ENCODE assay signal across 1 cellular context in the genomic region with DNA sequence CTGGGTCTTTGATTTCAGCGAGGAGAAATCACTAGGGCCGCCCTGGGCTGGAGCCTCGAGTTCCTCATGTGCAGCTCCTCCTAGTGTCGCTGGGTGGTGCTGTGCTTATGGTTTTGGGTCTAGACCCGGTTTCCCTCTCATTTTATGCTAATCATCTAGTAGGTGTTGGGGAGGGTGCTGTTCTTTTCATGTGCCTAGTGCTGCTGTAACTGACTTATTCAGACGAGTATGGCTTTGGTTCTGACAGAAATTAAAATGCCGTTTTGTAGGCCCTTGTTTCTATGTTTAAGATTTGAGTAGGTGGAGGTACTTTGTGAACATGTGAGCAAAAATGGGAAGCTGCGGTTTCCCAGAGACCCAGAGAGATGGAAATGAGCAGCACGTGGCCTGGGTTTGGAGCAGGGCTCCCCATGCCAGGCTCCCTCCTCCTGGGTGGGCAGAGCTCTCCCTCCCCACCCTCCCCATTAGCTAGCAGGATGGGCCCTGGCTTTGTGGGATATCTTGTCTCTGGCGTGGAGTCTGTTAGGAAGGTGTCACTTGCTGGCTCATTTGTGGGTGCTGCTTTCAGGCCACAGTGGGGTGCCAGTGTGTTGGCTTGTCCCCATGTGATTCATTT.
TF ChIP-seq lines count a peak whose summit lies in the region.

No MANE protein-coding gene starts in this region.

TF ChIP-seq in HepG2, 621 proteins besides CTCF, POLR2A, EP300 and RAD21 (continued from another document):
- TF ChIP-seq, protein P1, sequence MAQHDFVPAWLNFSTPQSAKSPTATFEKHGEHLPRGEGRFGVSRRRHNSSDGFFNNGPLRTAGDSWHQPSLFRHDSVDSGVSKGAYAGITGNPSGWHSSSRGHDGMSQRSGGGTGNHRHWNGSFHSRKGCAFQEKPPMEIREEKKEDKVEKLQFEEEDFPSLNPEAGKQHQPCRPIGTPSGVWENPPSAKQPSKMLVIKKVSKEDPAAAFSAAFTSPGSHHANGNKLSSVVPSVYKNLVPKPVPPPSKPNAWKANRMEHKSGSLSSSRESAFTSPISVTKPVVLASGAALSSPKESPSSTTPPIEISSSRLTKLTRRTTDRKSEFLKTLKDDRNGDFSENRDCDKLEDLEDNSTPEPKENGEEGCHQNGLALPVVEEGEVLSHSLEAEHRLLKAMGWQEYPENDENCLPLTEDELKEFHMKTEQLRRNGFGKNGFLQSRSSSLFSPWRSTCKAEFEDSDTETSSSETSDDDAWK (CRISPR knock-in tag; IDR thresholded peaks at IDR 0.05): no peak
- TF ChIP-seq, protein P2, sequence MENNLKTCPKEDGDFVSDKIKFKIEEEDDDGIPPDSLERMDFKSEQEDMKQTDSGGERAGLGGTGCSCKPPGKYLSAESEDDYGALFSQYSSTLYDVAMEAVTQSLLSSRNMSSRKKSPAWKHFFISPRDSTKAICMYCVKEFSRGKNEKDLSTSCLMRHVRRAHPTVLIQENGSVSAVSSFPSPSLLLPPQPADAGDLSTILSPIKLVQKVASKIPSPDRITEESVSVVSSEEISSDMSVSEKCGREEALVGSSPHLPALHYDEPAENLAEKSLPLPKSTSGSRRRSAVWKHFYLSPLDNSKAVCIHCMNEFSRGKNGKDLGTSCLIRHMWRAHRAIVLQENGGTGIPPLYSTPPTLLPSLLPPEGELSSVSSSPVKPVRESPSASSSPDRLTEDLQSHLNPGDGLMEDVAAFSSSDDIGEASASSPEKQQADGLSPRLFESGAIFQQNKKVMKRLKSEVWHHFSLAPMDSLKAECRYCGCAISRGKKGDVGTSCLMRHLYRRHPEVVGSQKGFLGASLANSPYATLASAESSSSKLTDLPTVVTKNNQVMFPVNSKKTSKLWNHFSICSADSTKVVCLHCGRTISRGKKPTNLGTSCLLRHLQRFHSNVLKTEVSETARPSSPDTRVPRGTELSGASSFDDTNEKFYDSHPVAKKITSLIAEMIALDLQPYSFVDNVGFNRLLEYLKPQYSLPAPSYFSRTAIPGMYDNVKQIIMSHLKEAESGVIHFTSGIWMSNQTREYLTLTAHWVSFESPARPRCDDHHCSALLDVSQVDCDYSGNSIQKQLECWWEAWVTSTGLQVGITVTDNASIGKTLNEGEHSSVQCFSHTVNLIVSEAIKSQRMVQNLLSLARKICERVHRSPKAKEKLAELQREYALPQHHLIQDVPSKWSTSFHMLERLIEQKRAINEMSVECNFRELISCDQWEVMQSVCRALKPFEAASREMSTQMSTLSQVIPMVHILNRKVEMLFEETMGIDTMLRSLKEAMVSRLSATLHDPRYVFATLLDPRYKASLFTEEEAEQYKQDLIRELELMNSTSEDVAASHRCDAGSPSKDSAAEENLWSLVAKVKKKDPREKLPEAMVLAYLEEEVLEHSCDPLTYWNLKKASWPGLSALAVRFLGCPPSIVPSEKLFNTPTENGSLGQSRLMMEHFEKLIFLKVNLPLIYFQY (CRISPR knock-in tag; IDR thresholded peaks at IDR 0.05; ENCODE audit: borderline replicate concordance): peak; percentile 38; the same call in 1 of the 2 replicates
- no peak for TF ChIP-seq POGZ (CRISPR knock-in tag; IDR thresholded peaks at IDR 0.05)
- no peak for TF ChIP-seq HNRNPH1 (optimal IDR thresholded peaks at IDR 0.05; ENCODE audit: low read depth, low read length)
- TF ChIP-seq, protein P3, sequence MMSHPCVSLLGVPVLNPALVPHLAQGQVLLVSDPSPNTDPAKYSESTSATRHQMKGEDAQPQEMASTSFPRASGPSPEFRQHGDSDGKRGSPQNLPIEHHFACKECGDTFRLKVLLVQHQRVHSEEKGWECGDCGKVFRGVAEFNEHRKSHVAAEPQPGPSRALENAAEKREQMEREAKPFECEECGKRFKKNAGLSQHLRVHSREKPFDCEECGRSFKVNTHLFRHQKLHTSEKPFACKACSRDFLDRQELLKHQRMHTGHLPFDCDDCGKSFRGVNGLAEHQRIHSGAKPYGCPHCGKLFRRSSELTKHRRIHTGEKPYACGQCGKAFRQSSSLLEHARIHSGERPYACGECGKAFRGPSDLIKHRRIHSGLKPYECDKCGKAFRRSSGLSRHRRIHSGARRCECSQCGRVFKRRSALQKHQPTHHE (CRISPR knock-in tag; IDR thresholded peaks at IDR 0.05; ENCODE audit: borderline replicate concordance): no peak
- TF ChIP-seq, protein P4, sequence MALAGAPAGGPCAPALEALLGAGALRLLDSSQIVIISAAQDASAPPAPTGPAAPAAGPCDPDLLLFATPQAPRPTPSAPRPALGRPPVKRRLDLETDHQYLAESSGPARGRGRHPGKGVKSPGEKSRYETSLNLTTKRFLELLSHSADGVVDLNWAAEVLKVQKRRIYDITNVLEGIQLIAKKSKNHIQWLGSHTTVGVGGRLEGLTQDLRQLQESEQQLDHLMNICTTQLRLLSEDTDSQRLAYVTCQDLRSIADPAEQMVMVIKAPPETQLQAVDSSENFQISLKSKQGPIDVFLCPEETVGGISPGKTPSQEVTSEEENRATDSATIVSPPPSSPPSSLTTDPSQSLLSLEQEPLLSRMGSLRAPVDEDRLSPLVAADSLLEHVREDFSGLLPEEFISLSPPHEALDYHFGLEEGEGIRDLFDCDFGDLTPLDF (CRISPR knock-in tag; IDR thresholded peaks at IDR 0.05): no peak
TF ChIP-seq in HepG2: peak in this region for 9.
